In genomic region chr7:6008668-6009611, GRCh38 we compare ENCODE assay signal across 8 cellular contexts. TPM values are rescaled to one million over a fixed set of nuclear protein-coding genes. Genes with fewer than 3 reads are reported as not detected.
DNase-seq lines count a peak whose midpoint lies in the region; ATAC-seq and TF ChIP-seq lines count a peak whose summit lies in the region.

Gene AIMP2, plus strand, starts transcription at chr7:6009272. Its CDS starts 92 bp downstream, at chr7:6009364.
Gene PMS2, minus strand, starts transcription at chr7:6009049. Its CDS starts 30 bp downstream, at chr7:6009019.

- H3K27me3 ChIP-seq in left lung, result no peaks in the 10 kb centered on the region

- no peaks in the 10 kb centered on the region for H3K27me3 Mint-ChIP-seq in dendritic cell treated with granulocyte-macrophage colony-stimulating factor and Interleukin-4, amounts not matched to agents 40 ng/mL and 50 ng/mL, for 4 days

- peak within 1 kb of the TSS; percentile 87 to 96 for H3K27ac ChIP-seq in left lung

- H3K9me3 ChIP-seq in left lung, result no peaks in the 10 kb centered on the region

- no peak for TF ChIP-seq CTCF in left lung (IDR thresholded peaks at IDR 0.05)

- DNase-seq in CD1c-positive myeloid dendritic cell (ENCODE audit: extremely low spot score) (peak; percentile 99), NCI-H748 treated with DMSO at 0.1 percent for 48 hours (lab: John Stamatoyannopoulos, UW) (peak; percentile 96), left lung (peak; percentile 95 to 99)
- peak; percentile 91 to 98 for DNase-seq in activated CD4-positive, alpha-beta T cell treated with anti-CD3 and anti-CD28 coated beads, Interleukin-2, amount 50 U/mL, for 24 hours (ENCODE audit: low read depth in 1 of 2, low spot score in 1 of 2)
- peak; percentile 93 to 95 for DNase-seq in stimulated activated CD4-positive, alpha-beta T cell treated with anti-CD3 and anti-CD28 coated beads, Interleukin-2, amount 100 ng/mL, for 48 hours

- peak within 1 kb of the TSS; percentile 84 for H3K4me3 Mint-ChIP-seq in dendritic cell treated with granulocyte-macrophage colony-stimulating factor and Interleukin-4, amounts not matched to agents 40 ng/mL and 50 ng/mL, for 4 days

- H3K4me1 ChIP-seq in left lung, result peaks cover 6 to 47% of the 10 kb centered on the region in 2 donors

- H3K36me3 Mint-ChIP-seq in dendritic cell treated with granulocyte-macrophage colony-stimulating factor and Interleukin-4, amounts not matched to agents 40 ng/mL and 50 ng/mL, for 4 days (ENCODE audit: low read depth), result peaks cover 36% of the 10 kb centered on the region

- no peaks in the 10 kb centered on the region for H3K36me3 ChIP-seq in left lung

- H3K9me3 Mint-ChIP-seq in dendritic cell treated with granulocyte-macrophage colony-stimulating factor and Interleukin-4, amounts not matched to agents 40 ng/mL and 50 ng/mL, for 4 days, result no peaks in the 10 kb centered on the region

- peak within 1 kb of the TSS; percentile 93 for H3K27ac Mint-ChIP-seq in dendritic cell treated with granulocyte-macrophage colony-stimulating factor and Interleukin-4, amounts not matched to agents 40 ng/mL and 50 ng/mL, for 4 days

- ATAC-seq in GM19372 (IDR thresholded peaks at IDR 0.05; ENCODE audit: low read depth, unreplicated experiment) (peak; percentile 94), HG03558 (IDR thresholded peaks at IDR 0.05; ENCODE audit: extremely low read depth, unreplicated experiment) (peak; percentile 86), left lung (peak; percentile 92)

- peak within 1 kb of the TSS; percentile 89 for H3K4me3 ChIP-seq in left lung

- peaks cover 37% of the 10 kb centered on the region for H3K4me1 Mint-ChIP-seq in dendritic cell treated with granulocyte-macrophage colony-stimulating factor and Interleukin-4, amounts not matched to agents 40 ng/mL and 50 ng/mL, for 4 days (ENCODE audit: low read depth)

- intact Hi-C loops in dendritic cell treated with granulocyte-macrophage colony-stimulating factor and Interleukin-4, amounts not matched to agents 40 ng/mL and 50 ng/mL, for 4 days (cut with micrococcal nuclease), result loop anchor here (1.0 kb wide), 1 partner anchor 17 kb away; no protein-coding TSS in a partner anchor
- intact Hi-C loops in left lung (cut with DNase I), result no loop called here

RNA-seq across cellular contexts. Expression of gene AIMP2, which starts in this region (rescaled TPM):
- 10 to 100 TPM; 24.9 to 35.5 TPM for total RNA-seq in left lung

RNA-seq across cellular contexts. Expression of gene PMS2, which starts in this region (rescaled TPM):
- 10 to 100 TPM; 11.8 to 12.3 TPM for total RNA-seq in left lung

Comparison
In these comparisons a context has a peak if more than half of its experiments do, and no peak if none do; other contexts are left out.
1. Peak in every context shown above with its lines: DNase-seq, ATAC-seq, H3K4me3 ChIP-seq and H3K27ac ChIP-seq.